8 cellular contexts compared by ENCODE assay signal in the genomic region with DNA sequence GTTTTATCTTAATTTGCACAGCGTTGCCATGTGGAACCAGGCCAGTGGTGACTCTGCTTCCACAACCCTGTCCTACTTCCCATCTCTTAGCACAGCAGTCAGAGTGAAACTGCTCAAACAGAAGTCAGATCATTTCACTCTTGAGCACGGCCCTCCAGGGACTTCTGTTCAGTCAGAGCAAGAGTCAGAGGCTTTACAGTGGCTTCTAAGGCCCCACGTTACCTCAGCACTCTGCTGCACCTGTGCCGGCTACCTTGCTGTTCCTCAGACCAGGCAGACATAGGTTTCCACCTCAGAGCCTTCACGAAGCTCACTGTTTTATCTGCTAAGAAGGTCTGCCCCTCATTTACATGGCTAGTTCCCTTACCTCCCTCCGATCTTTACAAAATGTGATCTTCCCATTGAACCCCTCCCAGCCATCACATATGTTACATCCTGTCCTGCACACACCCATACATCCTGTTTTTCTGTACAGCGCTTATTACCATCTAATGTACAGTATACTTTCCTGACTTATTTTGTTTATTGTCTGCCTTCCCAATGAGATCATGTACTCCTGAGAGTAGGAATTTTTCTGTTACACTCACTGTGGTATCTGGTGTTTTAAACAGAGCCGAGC. TPM values are rescaled to one million over a fixed set of nuclear protein-coding genes. Genes with fewer than 3 reads are reported as not detected.
A peak's percentile ranks its signal among the peaks of the same experiment; 100 is the strongest.
DNase-seq lines count a peak whose midpoint lies in the region; ATAC-seq and TF ChIP-seq lines count a peak whose summit lies in the region.

No MANE protein-coding gene starts in this region.

- H3K27ac ChIP-seq in DOHH2 (ENCODE audit: low read depth, low read length) (peak overlapping the region; percentile 59), PC-9 (no peak overlapping the region), foreskin keratinocyte (no peak overlapping the region), coronary artery (peak overlapping the region in 1 of 2 donors; percentile 23)

- H3K9me2 ChIP-seq in DOHH2 (replicated peaks; ENCODE audit: control insufficient read depth, low read length) = no peaks in the 10 kb centered on the region
- no peaks in the 10 kb centered on the region for H3K9me2 ChIP-seq in PC-9 (ENCODE audit: insufficient read depth)

- peak overlapping the region; percentile 14; the same call in 1 of the 2 replicates for H3K4me3 ChIP-seq in DOHH2 (ENCODE audit: low read length)
- H3K4me3 ChIP-seq in PC-9 = no peak overlapping the region
- no peak overlapping the region for H3K4me3 ChIP-seq in coronary artery

- H4K20me1 ChIP-seq in DOHH2 (ENCODE audit: control insufficient read depth, insufficient read depth, low read depth, low read length) = no peaks in the 10 kb centered on the region
- H4K20me1 ChIP-seq in PC-9 (ENCODE audit: insufficient read depth) = no peaks in the 10 kb centered on the region

- H3K4me2 ChIP-seq in DOHH2 (ENCODE audit: low read length) (peak overlapping the region; percentile 44), PC-9 (no peak overlapping the region)

- H3K9me3 ChIP-seq in DOHH2 (ENCODE audit: control insufficient read depth, insufficient read depth, low read length) (no peaks in the 10 kb centered on the region), PC-9 (ENCODE audit: insufficient read depth, low read depth) (no peaks in the 10 kb centered on the region)

- peak; percentile 31 for DNase-seq in central memory CD4-positive, alpha-beta T cell
- DNase-seq in PC-9 = no peak
- DNase-seq in SKM-1 (lab: John Stamatoyannopoulos, UW; ENCODE audit: unreplicated experiment) = no peak
- DNase-seq in foreskin keratinocyte = no peak
- DNase-seq in coronary artery (ENCODE audit: low spot score) = no peak

- BruUV-seq in PC-9 (replicated peaks; lab: Mats Ljungman, UMichigan) = no TSS peak

- ATAC-seq in GM19455 (IDR thresholded peaks at IDR 0.05; ENCODE audit: unreplicated experiment) (peak; percentile 99), HG03439 (IDR thresholded peaks at IDR 0.05; ENCODE audit: unreplicated experiment) (peak; percentile 99), foreskin keratinocyte (no peak)

- POLR2A ChIA-PET in PC-9 (lab: Charles Lee; ENCODE audit: unreplicated experiment) = no interaction called here

- peaks cover 4% of the 10 kb centered on the region; the same call in 1 of the 2 replicates for H3F3A ChIP-seq in DOHH2 (ENCODE audit: control insufficient read depth, insufficient read depth)
- peaks cover 6% of the 10 kb centered on the region; the same call in 1 of the 2 replicates for H3F3A ChIP-seq in PC-9 (ENCODE audit: insufficient read depth, low read depth)

- intact Hi-C loops in PC-9 (cut with micrococcal nuclease; ENCODE audit: unreplicated experiment) = no loop called here

- no peak overlapping the region for H2AFZ ChIP-seq in PC-9

- H3K36me3 ChIP-seq in DOHH2 (ENCODE audit: control insufficient read depth, low read length) = peaks cover 79% of the 10 kb centered on the region
- peaks cover 60% of the 10 kb centered on the region for H3K36me3 ChIP-seq in PC-9 (ENCODE audit: low read depth)

- no peak for TF ChIP-seq CTCF in DOHH2 (IDR thresholded peaks at IDR 0.05; ENCODE audit: low read depth, low read length, poor library complexity, severe bottlenecking)
- TF ChIP-seq CTCF in PC-9 (conservative IDR thresholded peaks at IDR 0.05) = no peak
- no peak for TF ChIP-seq CTCF in foreskin keratinocyte (conservative IDR thresholded peaks at IDR 0.05)
- no peak for TF ChIP-seq CTCF in coronary artery (IDR thresholded peaks at IDR 0.05)

- no peaks in the 10 kb centered on the region for H3K27me3 ChIP-seq in DOHH2 (ENCODE audit: control insufficient read depth, low read length)
- H3K27me3 ChIP-seq in PC-9 (ENCODE audit: insufficient read depth, low read depth) = no peaks in the 10 kb centered on the region
- H3K27me3 ChIP-seq in foreskin keratinocyte = no peaks in the 10 kb centered on the region

- H3K4me1 ChIP-seq in DOHH2 (ENCODE audit: control insufficient read depth, low read length) (peaks cover 16% of the 10 kb centered on the region), PC-9 (replicated peaks; ENCODE audit: insufficient read depth) (peaks cover 10% of the 10 kb centered on the region), foreskin keratinocyte (no peaks in the 10 kb centered on the region)

- H3K79me2 ChIP-seq in DOHH2 (ENCODE audit: control insufficient read depth, low read length) (no peaks in the 10 kb centered on the region), PC-9 (ENCODE audit: low read depth) (no peaks in the 10 kb centered on the region)

- CTCF ChIA-PET in PC-9 (lab: Charles Lee) = interaction anchor here (0.6 kb wide), 1 partner anchor 11 kb away, joined by 3 read pairs; no protein-coding TSS in a partner anchor

RNA-seq across cellular contexts. Expression of a gene that starts 41.6 kb away (rescaled TPM):
- 66.5 and 87.0 TPM in 2 replicates for total RNA-seq in PC-9 (2021)
- 96.6 and 121 TPM in 2 replicates for total RNA-seq in foreskin keratinocyte
- polyA plus RNA-seq in foreskin keratinocyte = 51.5 and 52.5 TPM in 2 replicates
